In the genomic region with DNA sequence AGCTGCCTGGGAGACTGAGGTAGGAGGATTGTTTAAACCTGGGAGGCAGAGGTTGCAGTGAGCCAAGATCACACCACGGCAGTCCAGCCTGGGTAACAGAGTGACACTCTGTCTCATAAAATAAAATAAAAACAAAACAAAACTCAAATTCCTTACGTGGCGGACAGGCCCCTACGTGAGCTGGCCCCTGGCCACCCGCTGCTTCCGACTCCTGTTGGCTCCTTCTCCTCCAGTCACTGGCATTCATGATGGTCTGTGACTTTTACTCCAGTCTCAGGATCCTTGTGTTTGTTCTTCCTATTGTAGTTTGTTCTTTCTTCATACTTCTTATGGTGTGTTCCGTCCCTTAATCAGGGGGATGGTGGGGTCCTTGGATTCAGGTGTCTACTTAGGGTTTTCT, we compare ENCODE assay signal across 35 cellular contexts.
"Had no signal": no experiment of that assay in that cellular context is flagged by ENCODE, and none has a peak within 500 bp of the region (broad histone marks: within the 10 kb centered on the region; RNA-seq: fewer than 3 reads in every experiment).

No MANE protein-coding gene starts in this region.

- H3K4me3 ChIP-seq: adrenal gland, body of pancreas, breast epithelium had no signal

- H3K4me3 Mint-ChIP-seq: activated B cell treated with CpG ODN at 0.5 μM for 24 hours; activated CD4-positive, alpha-beta memory T cell treated with anti-CD3 and anti-CD28 coated beads for 36 hours; activated CD4-positive, alpha-beta T cell treated with anti-CD3 and anti-CD28 coated beads, Interleukin-2, amount 10 ng/mL, durations not matched to agents 24 days and 14 days; activated CD8-positive, alpha-beta T cell treated with anti-CD3 and anti-CD28 coated beads for 36 hours; activated naive CD4-positive, alpha-beta T cell treated with anti-CD3 and anti-CD28 coated beads for 36 hours; activated naive CD8-positive, alpha-beta T cell treated with anti-CD3 and anti-CD28 coated beads for 36 hours; activated T-cell treated with anti-CD3 and anti-CD28 coated beads, Interleukin-2, amount 50 U/mL, for 4 hours; activated T-cell treated with anti-CD3 and anti-CD28 coated beads, Interleukin-2, amount 50 U/mL, for 72 hours; activated T-helper 1 cell treated with anti-CD3 and anti-CD28 coated beads, Interleukin-12 subunit alpha, Interleukin-12 subunit beta, Interleukin-2, Interleukin-4 antibody, amounts not matched to agents 30 ng/mL and 10 ng/mL and 1 ng/mL, durations not matched to agents 14 hours and 24 hours and 36 hours; activated T-helper 17 cell treated with anti-CD3 and anti-CD28 coated beads, Interleukin-2, amount 50 U/mL, for 72 hours; T-helper 1 cell treated with Interleukin-12 subunit alpha and Interleukin-12 subunit beta and Interleukin-4 antibody, amounts not matched to agents 30 μg/mL and 1 μg/mL, for 36 hours; T-helper 2 cell treated with Interferon-gamma antibody and Interleukin-4, amounts not matched to agents 5 μg/mL and 100 μg/mL, for 36 hours had no signal

- H3K27ac Mint-ChIP-seq: activated B cell treated with CpG ODN at 0.5 μM for 24 hours; activated CD4-positive, alpha-beta memory T cell treated with anti-CD3 and anti-CD28 coated beads for 36 hours; activated CD4-positive, alpha-beta T cell treated with anti-CD3 and anti-CD28 coated beads, Interleukin-2, amount 10 ng/mL, durations not matched to agents 24 days and 14 days; activated CD8-positive, alpha-beta T cell treated with anti-CD3 and anti-CD28 coated beads for 36 hours; activated naive CD4-positive, alpha-beta T cell treated with anti-CD3 and anti-CD28 coated beads for 36 hours; activated naive CD4-positive, alpha-beta T cell treated with anti-CD3 and anti-CD28 coated beads, Interleukin-2, amount 50 U/mL, for 72 hours; activated naive CD8-positive, alpha-beta T cell treated with anti-CD3 and anti-CD28 coated beads for 36 hours; activated T-cell treated with anti-CD3 and anti-CD28 coated beads, Interleukin-2, amount 50 U/mL, for 72 hours; activated T-helper 1 cell treated with anti-CD3 and anti-CD28 coated beads, Interleukin-12 subunit alpha, Interleukin-12 subunit beta, Interleukin-2, Interleukin-4 antibody, amounts not matched to agents 30 ng/mL and 10 ng/mL and 1 ng/mL, durations not matched to agents 14 hours and 24 hours and 36 hours; activated T-helper 17 cell treated with anti-CD3 and anti-CD28 coated beads, Interleukin-2, amount 50 U/mL, for 72 hours; T-helper 1 cell treated with Interleukin-12 subunit alpha and Interleukin-12 subunit beta and Interleukin-4 antibody, amounts not matched to agents 30 μg/mL and 1 μg/mL, for 36 hours; T-helper 2 cell treated with Interferon-gamma antibody and Interleukin-4, amounts not matched to agents 5 μg/mL and 100 μg/mL, for 36 hours had no signal

- H3K4me1 ChIP-seq: adrenal gland, body of pancreas, breast epithelium had no signal

- H3K27ac ChIP-seq: adrenal gland, body of pancreas, brain microvascular endothelial cell, breast epithelium, VCaP had no signal

- H3K27me3 ChIP-seq: adrenal gland, body of pancreas, brain microvascular endothelial cell, breast epithelium had no signal

- H3K4me1 Mint-ChIP-seq: activated B cell treated with CpG ODN at 0.5 μM for 24 hours; activated CD4-positive, alpha-beta T cell treated with anti-CD3 and anti-CD28 coated beads, Interleukin-2, amount 10 ng/mL, durations not matched to agents 24 days and 14 days; activated naive CD8-positive, alpha-beta T cell treated with anti-CD3 and anti-CD28 coated beads for 36 hours; activated T-helper 17 cell treated with anti-CD3 and anti-CD28 coated beads, Interleukin-2, amount 50 U/mL, for 72 hours had no signal

- H3K9me3 ChIP-seq: adrenal gland, body of pancreas, breast epithelium had no signal

- H3K27me3 Mint-ChIP-seq: activated B cell treated with CpG ODN at 0.5 μM for 24 hours; activated CD4-positive, alpha-beta memory T cell treated with anti-CD3 and anti-CD28 coated beads for 36 hours; activated CD8-positive, alpha-beta T cell treated with anti-CD3 and anti-CD28 coated beads for 36 hours; activated naive CD8-positive, alpha-beta T cell treated with anti-CD3 and anti-CD28 coated beads for 36 hours; activated T-helper 17 cell treated with anti-CD3 and anti-CD28 coated beads, Interleukin-2, amount 50 U/mL, for 72 hours had no signal

- H3K36me3 Mint-ChIP-seq: activated CD4-positive, alpha-beta memory T cell treated with anti-CD3 and anti-CD28 coated beads for 36 hours; activated naive CD4-positive, alpha-beta T cell treated with anti-CD3 and anti-CD28 coated beads, Interleukin-2, amount 50 U/mL, for 72 hours; activated naive CD8-positive, alpha-beta T cell treated with anti-CD3 and anti-CD28 coated beads for 36 hours had no signal

- H3K9me3 Mint-ChIP-seq: activated B cell treated with CpG ODN at 0.5 μM for 24 hours; activated CD4-positive, alpha-beta memory T cell treated with anti-CD3 and anti-CD28 coated beads for 36 hours; activated CD4-positive, alpha-beta T cell treated with anti-CD3 and anti-CD28 coated beads, Interleukin-2, amount 10 ng/mL, durations not matched to agents 24 days and 14 days; activated CD8-positive, alpha-beta T cell treated with anti-CD3 and anti-CD28 coated beads for 36 hours; activated naive CD4-positive, alpha-beta T cell treated with anti-CD3 and anti-CD28 coated beads for 36 hours; activated naive CD4-positive, alpha-beta T cell treated with anti-CD3 and anti-CD28 coated beads, Interleukin-2, amount 50 U/mL, for 72 hours; activated naive CD8-positive, alpha-beta T cell treated with anti-CD3 and anti-CD28 coated beads for 36 hours; activated T-cell treated with anti-CD3 and anti-CD28 coated beads, Interleukin-2, amount 50 U/mL, for 4 hours; activated T-cell treated with anti-CD3 and anti-CD28 coated beads, Interleukin-2, amount 50 U/mL, for 72 hours; activated T-helper 1 cell treated with anti-CD3 and anti-CD28 coated beads, Interleukin-12 subunit alpha, Interleukin-12 subunit beta, Interleukin-2, Interleukin-4 antibody, amounts not matched to agents 30 ng/mL and 10 ng/mL and 1 ng/mL, durations not matched to agents 14 hours and 24 hours and 36 hours; activated T-helper 17 cell treated with anti-CD3 and anti-CD28 coated beads, Interleukin-2, amount 50 U/mL, for 72 hours; T-helper 1 cell treated with Interleukin-12 subunit alpha and Interleukin-12 subunit beta and Interleukin-4 antibody, amounts not matched to agents 30 μg/mL and 1 μg/mL, for 36 hours; T-helper 2 cell treated with Interferon-gamma antibody and Interleukin-4, amounts not matched to agents 5 μg/mL and 100 μg/mL, for 36 hours had no signal

- ATAC-seq: activated CD8-positive, alpha-beta T cell treated with anti-CD3 and anti-CD28 coated beads for 36 hours; activated naive CD4-positive, alpha-beta T cell treated with anti-CD3 and anti-CD28 coated beads, Interleukin-2, amount 50 U/mL, for 72 hours; activated T-cell treated with anti-CD3 and anti-CD28 coated beads, Interleukin-2, amount 50 U/mL, for 4 hours; activated T-cell treated with anti-CD3 and anti-CD28 coated beads, Interleukin-2, amount 50 U/mL, for 72 hours; activated T-helper 17 cell treated with anti-CD3 and anti-CD28 coated beads, Interleukin-2, amount 50 U/mL, for 72 hours; body of pancreas had no signal

- DNase-seq: activated B cell treated with CpG ODN at 0.5 μM for 24 hours; activated CD4-positive, alpha-beta memory T cell treated with anti-CD3 and anti-CD28 coated beads for 36 hours; activated CD4-positive, alpha-beta T cell treated with anti-CD3 and anti-CD28 coated beads for 4 hours; activated CD4-positive, alpha-beta T cell treated with anti-CD3 and anti-CD28 coated beads, Interleukin-2, amount 10 ng/mL, durations not matched to agents 24 days and 14 days; activated CD4-positive, alpha-beta T cell treated with anti-CD3 and anti-CD28 coated beads, Interleukin-2, amount 50 U/mL, for 1 hour; activated CD4-positive, alpha-beta T cell treated with anti-CD3 and anti-CD28 coated beads, Interleukin-2, amount 50 U/mL, for 4 hours; activated CD4-positive, CD25-positive, alpha-beta regulatory T cell treated with anti-CD3 and anti-CD28 coated beads, Interleukin-2, amount 50 U/mL, for 72 hours; activated CD8-positive, alpha-beta memory T cell treated with anti-CD3 and anti-CD28 coated beads, Interleukin-2, amount 50 U/mL, for 4 hours; activated CD8-positive, alpha-beta T cell treated with anti-CD3 and anti-CD28 coated beads for 36 hours; activated effector memory CD4-positive, alpha-beta T cell treated with anti-CD3 and anti-CD28 coated beads, Interleukin-2, amount 50 U/mL, for 16 hours; activated gamma-delta T cell treated with Interleukin-2 at 50 U/mL for 16 hours; activated naive CD4-positive, alpha-beta T cell; activated naive CD4-positive, alpha-beta T cell treated with anti-CD3 and anti-CD28 coated beads for 36 hours; activated naive CD4-positive, alpha-beta T cell treated with anti-CD3 and anti-CD28 coated beads, Interleukin-2, amount 50 U/mL, for 16 hours; activated naive CD8-positive, alpha-beta T cell treated with anti-CD3 and anti-CD28 coated beads for 36 hours; activated T-cell treated with anti-CD3 and anti-CD28 coated beads for 4 hours; activated T-cell treated with anti-CD3 and anti-CD28 coated beads, Interleukin-2, amount 50 U/mL, for 1 hour; activated T-cell treated with anti-CD3 and anti-CD28 coated beads, Interleukin-2, amount 50 U/mL, for 4 hours; activated T-cell treated with anti-CD3 and anti-CD28 coated beads, Interleukin-2, amount 50 U/mL, for 72 hours; adrenal gland; amniotic stem cell; aorta; body of pancreas; brain microvascular endothelial cell; central memory CD4-positive, alpha-beta T cell; T-helper 1 cell; T-helper 2 cell; T-helper 9 cell had no signal

- H3K36me3 ChIP-seq: adrenal gland, brain microvascular endothelial cell, breast epithelium had no signal
